In genomic region chr10:95289003-95289920, GRCh38 we compare ENCODE assay signal across 8 cellular contexts. TPM values are rescaled to one million over a fixed set of nuclear protein-coding genes. Genes with fewer than 3 reads are reported as not detected.
A peak's percentile ranks its signal among the peaks of the same experiment; 100 is the strongest.
DNase-seq lines count a peak whose midpoint lies in the region; ATAC-seq, FAIRE-seq and TF ChIP-seq lines count a peak whose summit lies in the region.

No MANE protein-coding gene starts in this region.

- DNase-seq in D721Med (ENCODE audit: insufficient read length, low spot score) (no peak), stomach (no peak)

- no peak overlapping the region for H3K27ac Mint-ChIP-seq in activated naive CD8-positive, alpha-beta T cell

- no peak overlapping the region for H3K27ac ChIP-seq in KMS-11
- no peak overlapping the region for H3K27ac ChIP-seq in iPS-18a (ENCODE audit: low read length)
- H3K27ac ChIP-seq in stomach = peak overlapping the region; percentile 89 to 93 (median 91)

- no peaks in the 10 kb centered on the region for H3K9me3 Mint-ChIP-seq in activated naive CD8-positive, alpha-beta T cell (ENCODE audit: low read depth)

- H4K20me1 ChIP-seq in KMS-11 (ENCODE audit: insufficient read depth) = no peaks in the 10 kb centered on the region

- WGBS in stomach, 5 donors = 22 to 42% (median 26%) methylated on average over 12 of the region's 12 CpGs

- H3K36me3 ChIP-seq in KMS-11 (ENCODE audit: insufficient read depth) (no peaks in the 10 kb centered on the region), iPS-18a (ENCODE audit: control insufficient read depth, low read depth, low read length) (no peaks in the 10 kb centered on the region), stomach (no peaks in the 10 kb centered on the region)

- peaks cover 6% of the 10 kb centered on the region for H3K4me1 Mint-ChIP-seq in activated naive CD8-positive, alpha-beta T cell (ENCODE audit: low read depth)

- peaks cover 38% of the 10 kb centered on the region for H3K79me2 ChIP-seq in KMS-11 (ENCODE audit: insufficient read depth, low read depth)

- H3K4me1 ChIP-seq in KMS-11 (ENCODE audit: low read depth, poor library complexity, severe bottlenecking) (peaks cover 57% of the 10 kb centered on the region), iPS-18a (ENCODE audit: control insufficient read depth, low read depth, low read length) (peaks cover 12% of the 10 kb centered on the region), stomach (peaks cover 25 to 60% (median 54%) of the 10 kb centered on the region in 4 donors)

- FAIRE-seq in D721Med (lab: Jason Lieb, UNC) = no peak

- TF ChIP-seq EP300 in stomach (IDR thresholded peaks at IDR 0.05) = no peak

- H3K4me3 Mint-ChIP-seq in activated naive CD8-positive, alpha-beta T cell = peak overlapping the region; percentile 75

- peak; percentile 27 for TF ChIP-seq CTCF in D721Med (IDR thresholded peaks at IDR 0.05; ENCODE audit: insufficient read depth, missing control alignments)
- TF ChIP-seq CTCF in KMS-11 (conservative IDR thresholded peaks at IDR 0.05; ENCODE audit: low read depth, low read length) = no peak
- peak in 1 of 7 experiments; percentile 13 for TF ChIP-seq CTCF in stomach (IDR thresholded peaks at IDR 0.05)

- H3K27me3 ChIP-seq in KMS-11 (ENCODE audit: insufficient read depth, low read depth) = no peaks in the 10 kb centered on the region
- peaks cover 30% of the 10 kb centered on the region for H3K27me3 ChIP-seq in iPS-18a (ENCODE audit: control insufficient read depth, insufficient read depth, low read length)
- H3K27me3 ChIP-seq in stomach = peaks cover 0 to 14% (median 0%) of the 10 kb centered on the region in 3 donors

- intact Hi-C loops in stomach (cut with DNase I; ENCODE audit: low total_unique reads) = no loop called here

- H3K4me2 ChIP-seq in KMS-11 = peak overlapping the region; percentile 99

- peaks cover 2% of the 10 kb centered on the region for H3K36me3 Mint-ChIP-seq in activated naive CD8-positive, alpha-beta T cell

- H3K9me3 ChIP-seq in iPS-18a (ENCODE audit: control insufficient read depth, low read depth, low read length) (no peaks in the 10 kb centered on the region), stomach (no peaks in the 10 kb centered on the region)

- peaks cover 33% of the 10 kb centered on the region for H3K27me3 Mint-ChIP-seq in activated naive CD8-positive, alpha-beta T cell

- H3K9ac ChIP-seq in KMS-11 (peak overlapping the region; percentile 91; the same call in 1 of the 2 replicates), iPS-18a (ENCODE audit: low read length) (peak overlapping the region; percentile 46)

- ATAC-seq in HG03095 (IDR thresholded peaks at IDR 0.05; ENCODE audit: unreplicated experiment) (no peak), GM18867 (IDR thresholded peaks at IDR 0.05; ENCODE audit: unreplicated experiment) (no peak), HG03565 (IDR thresholded peaks at IDR 0.05; ENCODE audit: unreplicated experiment) (no peak)

- H2AFZ ChIP-seq in KMS-11 (ENCODE audit: low read depth) = no peak overlapping the region

- TF ChIP-seq POLR2A in stomach (IDR thresholded peaks at IDR 0.05) = no peak

- H3K4me3 ChIP-seq in KMS-11 (IDR thresholded peaks at IDR 0.05; ENCODE audit: insufficient read depth, low read depth, low read length) (no peak overlapping the region), iPS-18a (ENCODE audit: low read length) (peak overlapping the region; percentile 72), stomach (peak overlapping the region; percentile 71 to 86 (median 77))

RNA-seq across cellular contexts. Expression of gene PDLIM1, which starts 1.5 kb away (rescaled TPM):
- 100 to 1,000 TPM in 2 of 5 donors, 10 to 100 TPM in 3; 41.7 to 231 (median 83.9) TPM for total RNA-seq in stomach
- polyA plus RNA-seq in stomach = 100 to 1,000 TPM; 168 to 289 (median 277) TPM

Comparison
In these comparisons a context has a peak if more than half of its experiments do, and no peak if none do; other contexts are left out.
1. H3K27ac ChIP-seq: peak in stomach (5 of 5); none in KMS-11 (single experiment) and iPS-18a (single experiment).